ENCODE assay signal across 25 cellular contexts in genomic region chr2:182550234-182550633, GRCh38.
"Had no signal": no experiment of that assay in that cellular context is flagged by ENCODE, and none has a peak within 500 bp of the region (broad histone marks: within the 10 kb centered on the region; RNA-seq: fewer than 3 reads in every experiment).

No MANE protein-coding gene starts in this region.

- ATAC-seq: left colon; left lung; lower lobe of right lung; naive thymus-derived CD8-positive, alpha-beta T cell; pancreas; sciatic nerve; stimulated activated effector memory CD8-positive, alpha-beta T cell treated with anti-CD3 and anti-CD28 coated beads, Interleukin-12 subunit alpha, Interleukin-12 subunit beta, amount 100 ng/mL, for 72 hours; upper lobe of right lung had no signal

- H3K27me3 ChIP-seq: left lung, pancreas, testis, tibial artery, upper lobe of right lung had no signal

- DNase-seq: hypothalamus; immature natural killer cell; kidney; left colon; left lung; lower lobe of right lung; mammary epithelial cell; mesenchymal stem cell; naive thymus-derived CD8-positive, alpha-beta T cell; nucleus accumbens; pancreas; posterior cingulate gyrus; retina; right cardiac atrium; stimulated activated CD4-positive, alpha-beta T cell treated with anti-CD3 and anti-CD28 coated beads, Interleukin-12 subunit alpha, Interleukin-12 subunit beta, amount 100 ng/mL, for 4 hours; stimulated activated CD4-positive, alpha-beta T cell treated with anti-CD3 and anti-CD28 coated beads, Interleukin-4, amount 100 ng/mL, for 24 hours; stimulated activated naive CD4-positive, alpha-beta T cell; testis; tibial artery; trophoblast cell; upper lobe of right lung had no signal

- H3K9me3 ChIP-seq: left lung, lower lobe of right lung, pancreas, prostate gland, testis, tibial artery, upper lobe of right lung had no signal

- H3K36me3 ChIP-seq: left lung, lower lobe of right lung, pancreas, prostate gland, tibial artery, upper lobe of right lung had no signal

- H3K4me1 ChIP-seq: left lung, lower lobe of right lung, pancreas, prostate gland, testis, upper lobe of right lung had no signal

- H3K27ac ChIP-seq: left lung, lower lobe of right lung, pancreas, prostate gland, skin epidermis, testis, tibial artery, upper lobe of right lung had no signal

- H3K4me3 ChIP-seq: left lung, lower lobe of right lung, pancreas, prostate gland, skin epidermis, testis, tibial artery, upper lobe of right lung had no signal
